ENCODE assay signal across 1 cellular context in the genomic region with DNA sequence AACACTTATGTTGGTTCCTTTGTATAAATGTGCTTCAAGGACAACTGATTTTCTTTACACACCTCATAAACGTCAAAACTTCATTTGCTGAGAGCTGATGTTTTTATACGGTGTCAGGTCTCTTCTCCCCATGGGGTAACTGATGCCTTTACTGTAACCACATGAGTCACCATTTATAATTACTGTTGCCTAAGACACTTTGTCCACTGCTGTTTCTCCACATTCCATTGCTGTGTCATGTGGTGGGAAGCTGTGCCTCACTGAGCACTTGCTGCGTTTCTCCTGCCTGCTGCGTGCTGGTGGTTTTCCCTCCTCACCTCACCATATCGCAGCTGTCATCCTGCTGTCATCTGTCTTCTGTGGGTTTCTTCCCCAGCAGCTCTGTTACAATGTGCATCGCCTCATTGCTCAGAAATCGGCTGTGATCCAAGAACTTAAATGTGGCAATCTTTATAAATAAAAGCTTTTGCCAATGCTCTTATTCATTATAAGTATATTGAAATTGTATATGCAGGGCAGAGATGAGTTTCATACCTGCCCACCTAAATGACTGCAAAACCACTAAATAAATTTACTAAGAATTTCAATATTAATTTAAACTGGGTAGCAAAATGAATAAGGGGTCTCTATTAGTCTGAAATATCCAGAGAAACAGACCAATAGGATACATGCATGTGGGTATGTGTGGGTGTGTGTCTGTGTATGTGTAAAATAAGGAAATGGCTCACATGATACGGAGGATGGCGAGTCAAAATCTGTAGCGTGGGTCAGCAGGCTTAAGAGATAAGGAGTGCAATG.
TF ChIP-seq lines count a peak whose summit lies in the region.

No MANE protein-coding gene starts in this region.

TF ChIP-seq in HCT116, 20 proteins besides CTCF, POLR2A, EP300 and RAD21 (continued from another document):
- peak; percentile 86 for TF ChIP-seq CEBPB (IDR thresholded peaks at IDR 0.05; ENCODE audit: low read depth)
- TF ChIP-seq CBX3 (IDR thresholded peaks at IDR 0.05; ENCODE audit: low read depth) = peak; percentile 48; the same call in 1 of the 2 replicates
- TF ChIP-seq EZH2phosphoT487 (IDR thresholded peaks at IDR 0.05; ENCODE audit: borderline replicate concordance) = no peak
- peak; percentile 77 for TF ChIP-seq MAX (IDR thresholded peaks at IDR 0.05)
- no peak for TF ChIP-seq ATF3 (IDR thresholded peaks at IDR 0.05)
- no peak for TF ChIP-seq ZFX (IDR thresholded peaks at IDR 0.05)
- peak; percentile 78 for TF ChIP-seq JUND (IDR thresholded peaks at IDR 0.05)
- TF ChIP-seq ZNF274 (IDR thresholded peaks at IDR 0.05; ENCODE audit: low read depth, low read length) = no peak
- TF ChIP-seq ELF1 (IDR thresholded peaks at IDR 0.05; ENCODE audit: borderline replicate concordance, low read depth) = no peak
- no peak for TF ChIP-seq EGR1 (IDR thresholded peaks at IDR 0.05; ENCODE audit: low read depth)
